In genomic region chr17:77322534-77323412, GRCh38 we compare ENCODE assay signal across 9 cellular contexts.
A peak's percentile ranks its signal among the peaks of the same experiment; 100 is the strongest.
DNase-seq lines count a peak whose midpoint lies in the region; ATAC-seq, FAIRE-seq and TF ChIP-seq lines count a peak whose summit lies in the region.
"Had no signal": no experiment of that assay in that cellular context is flagged by ENCODE, and none has a peak within 500 bp of the region (broad histone marks: within the 10 kb centered on the region; RNA-seq: fewer than 3 reads in every experiment).

No MANE protein-coding gene starts in this region.

- H3K4me3 ChIP-seq in Panc1 (ENCODE audit: low read depth in 2 of 2, low read length in 2 of 2) (peak overlapping the region; percentile 70 to 92), mucosa of rectum (ENCODE audit: low read length in 2 of 2) (peak overlapping the region in 1 of 2 donors; percentile 2)
- no peak overlapping the region for H3K4me3 ChIP-seq in effector memory CD4-positive, alpha-beta T cell (ENCODE audit: insufficient read depth, low read depth, low read length, poor library complexity, severe bottlenecking)

- H3K27ac ChIP-seq in Panc1 (ENCODE audit: low read length) (peak overlapping the region; percentile 99), mucosa of rectum (ENCODE audit: low read depth in 2 of 2, low read length in 2 of 2) (peak overlapping the region; percentile 76 to 83)
- no peak overlapping the region for H3K27ac ChIP-seq in effector memory CD4-positive, alpha-beta T cell (ENCODE audit: insufficient read depth, low read length, poor library complexity, severe bottlenecking)

- H3K9me3 Mint-ChIP-seq in activated naive CD8-positive, alpha-beta T cell treated with anti-CD3 and anti-CD28 coated beads, Interleukin-2, amount 10 ng/mL, durations not matched to agents 7 days and 5 days, result no peaks in the 10 kb centered on the region
- peaks cover 4% of the 10 kb centered on the region for H3K9me3 Mint-ChIP-seq in activated naive CD8-positive, alpha-beta T cell treated with anti-CD3 and anti-CD28 coated beads for 36 hours

- peak; percentile 43 for FAIRE-seq in endometrium (lab: Jason Lieb, UNC)
- FAIRE-seq: islet of Langerhans had no signal

- CTCF ChIA-PET in Panc1 (lab: Charles Lee), result interaction anchor here (0.6 kb wide), 1 partner anchor 46 kb away, joined by 3 read pairs; no protein-coding TSS in a partner anchor

- intact Hi-C loops in Panc1 (cut with micrococcal nuclease; ENCODE audit: unreplicated experiment), result no loop called here

- H3K4me1 Mint-ChIP-seq in activated naive CD8-positive, alpha-beta T cell treated with anti-CD3 and anti-CD28 coated beads, Interleukin-2, amount 10 ng/mL, durations not matched to agents 7 days and 5 days, result peaks cover 50% of the 10 kb centered on the region
- H3K4me1 Mint-ChIP-seq in activated naive CD8-positive, alpha-beta T cell treated with anti-CD3 and anti-CD28 coated beads for 36 hours, result peaks cover 51% of the 10 kb centered on the region

- H3K27me3 ChIP-seq in Panc1 (ENCODE audit: control insufficient read depth, insufficient read depth, low read length) (no peaks in the 10 kb centered on the region), mucosa of rectum (ENCODE audit: control insufficient read depth in 2 of 2, insufficient read depth in 2 of 2, low read length in 2 of 2) (no peaks in the 10 kb centered on the region)
- no peaks in the 10 kb centered on the region for H3K27me3 ChIP-seq in effector memory CD4-positive, alpha-beta T cell (replicated peaks; ENCODE audit: control insufficient read depth, insufficient read depth, low read length, poor library complexity, severe bottlenecking)

- peak overlapping the region; percentile 23 to 24 for H3K9ac ChIP-seq in mucosa of rectum (ENCODE audit: low read depth in 1 of 2, low read length in 2 of 2)

- DNase-seq in activated naive CD8-positive, alpha-beta T cell treated with anti-CD3 and anti-CD28 coated beads, Interleukin-2, amount 10 ng/mL, durations not matched to agents 7 days and 5 days, result peak; percentile 30
- DNase-seq in activated naive CD8-positive, alpha-beta T cell treated with anti-CD3 and anti-CD28 coated beads for 36 hours, result no peak
- DNase-seq in Panc1 (ENCODE audit: low read depth, low spot score) (no peak), GM19238 (ENCODE audit: insufficient read length, low spot score) (no peak)
- DNase-seq in activated CD4-positive, alpha-beta T cell treated with anti-CD3 and anti-CD28 coated beads for 48 hours, result no peak
- DNase-seq in effector memory CD4-positive, alpha-beta T cell, result no peak

- POLR2A ChIA-PET in activated naive CD8-positive, alpha-beta T cell treated with anti-CD3 and anti-CD28 coated beads, Interleukin-2, amount 10 ng/mL, durations not matched to agents 7 days and 5 days (lab: Charles Lee), result no interaction called here
- POLR2A ChIA-PET in Panc1 (lab: Charles Lee), result interaction anchor here (0.6 kb wide), 1 partner anchor 45 kb away, joined by 6 read pairs; no protein-coding TSS in a partner anchor

- no peaks in the 10 kb centered on the region for H3K36me3 Mint-ChIP-seq in activated naive CD8-positive, alpha-beta T cell treated with anti-CD3 and anti-CD28 coated beads, Interleukin-2, amount 10 ng/mL, durations not matched to agents 7 days and 5 days
- peaks cover 3% of the 10 kb centered on the region for H3K36me3 Mint-ChIP-seq in activated naive CD8-positive, alpha-beta T cell treated with anti-CD3 and anti-CD28 coated beads for 36 hours

- no peak overlapping the region for H3K27ac Mint-ChIP-seq in activated naive CD8-positive, alpha-beta T cell treated with anti-CD3 and anti-CD28 coated beads, Interleukin-2, amount 10 ng/mL, durations not matched to agents 7 days and 5 days
- no peak overlapping the region for H3K27ac Mint-ChIP-seq in activated naive CD8-positive, alpha-beta T cell treated with anti-CD3 and anti-CD28 coated beads for 36 hours

- no peak overlapping the region for H3K4me3 Mint-ChIP-seq in activated naive CD8-positive, alpha-beta T cell treated with anti-CD3 and anti-CD28 coated beads, Interleukin-2, amount 10 ng/mL, durations not matched to agents 7 days and 5 days
- H3K4me3 Mint-ChIP-seq in activated naive CD8-positive, alpha-beta T cell treated with anti-CD3 and anti-CD28 coated beads for 36 hours, result no peak overlapping the region

- TSS peak; percentile 84 for BruUV-seq in Panc1 (replicated peaks; lab: Mats Ljungman, UMichigan)

- H3K36me3 ChIP-seq in Panc1 (ENCODE audit: control insufficient read depth, insufficient read depth, low read length) (no peaks in the 10 kb centered on the region), mucosa of rectum (ENCODE audit: control insufficient read depth in 2 of 2, insufficient read depth in 2 of 2, low read length in 2 of 2) (peaks cover 0 to 3% of the 10 kb centered on the region in 2 donors)
- no peaks in the 10 kb centered on the region for H3K36me3 ChIP-seq in effector memory CD4-positive, alpha-beta T cell (ENCODE audit: control insufficient read depth, insufficient read depth, low read length)

- H3K4me1 ChIP-seq in Panc1 (ENCODE audit: control insufficient read depth, insufficient read depth, low read length) (peaks cover 75% of the 10 kb centered on the region), mucosa of rectum (ENCODE audit: control insufficient read depth in 2 of 2, insufficient read depth in 2 of 2, low read length in 2 of 2) (peaks cover 72% of the 10 kb centered on the region in 2 donors)
- H3K4me1 ChIP-seq in effector memory CD4-positive, alpha-beta T cell (ENCODE audit: control insufficient read depth, insufficient read depth, low read length, poor library complexity, severe bottlenecking), result peaks cover 49% of the 10 kb centered on the region

- no peaks in the 10 kb centered on the region for H3K27me3 Mint-ChIP-seq in activated naive CD8-positive, alpha-beta T cell treated with anti-CD3 and anti-CD28 coated beads, Interleukin-2, amount 10 ng/mL, durations not matched to agents 7 days and 5 days
- no peaks in the 10 kb centered on the region for H3K27me3 Mint-ChIP-seq in activated naive CD8-positive, alpha-beta T cell treated with anti-CD3 and anti-CD28 coated beads for 36 hours

- H3K9me3 ChIP-seq in Panc1 (ENCODE audit: control insufficient read depth, insufficient read depth, low read depth, low read length) (no peaks in the 10 kb centered on the region), mucosa of rectum (ENCODE audit: control insufficient read depth in 2 of 2, low read length in 2 of 2) (no peaks in the 10 kb centered on the region)
- H3K9me3 ChIP-seq in effector memory CD4-positive, alpha-beta T cell (ENCODE audit: control insufficient read depth, low read length), result no peaks in the 10 kb centered on the region

- no peak for ATAC-seq in activated naive CD8-positive, alpha-beta T cell treated with anti-CD3 and anti-CD28 coated beads, Interleukin-2, amount 10 ng/mL, durations not matched to agents 7 days and 5 days (ENCODE audit: low read depth)
- ATAC-seq in Panc1, result peak; percentile 61

- in situ Hi-C loops in Panc1 (cut with HindIII; ENCODE audit: low pct_unique_long_range_greater_than_20kb, low sequenced_read_pairs), result no loop called here

- no peak for TF ChIP-seq CTCF in Panc1 (IDR thresholded peaks at IDR 0.05)
